Comparison of ENCODE assay signal across 2 cellular contexts in the genomic region with DNA sequence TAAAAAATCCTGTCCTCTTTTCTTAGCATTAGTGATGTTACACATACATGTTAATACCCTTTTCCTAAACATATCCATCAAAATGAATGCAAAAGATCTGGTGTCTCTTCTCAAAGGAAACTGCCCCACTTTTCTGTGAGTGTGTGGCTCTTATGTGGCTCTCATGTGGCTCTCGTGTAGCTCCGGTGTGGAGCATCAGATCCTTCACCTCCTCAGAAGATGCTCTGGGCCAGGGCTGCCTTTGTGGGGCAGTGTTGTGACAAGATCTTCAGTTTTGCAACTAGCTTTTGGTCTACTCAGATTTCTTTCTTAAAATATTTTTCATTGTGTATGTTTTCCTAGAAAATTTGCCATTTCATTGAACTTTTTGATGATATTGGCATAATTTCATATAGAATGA.
TF ChIP-seq lines count a peak whose summit lies in the region.

No MANE protein-coding gene starts in this region.

TF ChIP-seq in IMR-90, 13 proteins besides CTCF, POLR2A, EP300 and RAD21 (continued from another document):
- TF ChIP-seq BHLHE40 (IDR thresholded peaks at IDR 0.05; ENCODE audit: low read depth, low read length), result no peak
TF ChIP-seq in IMR-90: peak in this region for 1.

TF ChIP-seq in liver, 16 proteins besides CTCF, POLR2A, EP300 and RAD21 (continued from another document):
- TF ChIP-seq, protein P1, sequence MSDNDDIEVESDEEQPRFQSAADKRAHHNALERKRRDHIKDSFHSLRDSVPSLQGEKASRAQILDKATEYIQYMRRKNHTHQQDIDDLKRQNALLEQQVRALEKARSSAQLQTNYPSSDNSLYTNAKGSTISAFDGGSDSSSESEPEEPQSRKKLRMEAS (IDR thresholded peaks at IDR 0.05), result no peak
- TF ChIP-seq RXRA (IDR thresholded peaks at IDR 0.05) (no peak), TAF1 (conservative IDR thresholded peaks at IDR 0.05) (no peak), HNF4A (conservative IDR thresholded peaks at IDR 0.05) (no peak)
